29 cellular contexts compared by ENCODE assay signal in the genomic region with DNA sequence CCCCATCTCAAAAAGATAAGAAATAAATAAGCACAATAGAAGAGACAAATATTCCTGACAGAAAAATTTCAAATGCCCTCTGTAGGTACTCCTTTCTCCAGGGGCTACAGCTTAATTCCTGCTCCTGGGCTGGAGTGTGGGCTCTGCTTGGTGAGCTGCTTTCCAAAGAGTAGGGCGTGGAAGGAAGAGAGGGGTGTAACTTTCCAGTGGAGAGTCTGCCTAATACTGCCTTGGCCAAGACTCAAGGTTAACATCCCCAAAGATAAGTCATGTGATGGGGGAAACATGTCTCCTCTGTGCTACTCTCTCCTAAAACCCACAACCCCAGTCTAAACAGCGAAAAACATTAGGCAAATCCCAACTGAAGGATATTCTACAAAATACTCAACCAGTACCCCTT. TPM values are rescaled to one million over a fixed set of nuclear protein-coding genes. Genes with fewer than 3 reads are reported as not detected.
"Had no signal": no experiment of that assay in that cellular context is flagged by ENCODE, and none has a peak within 500 bp of the region (broad histone marks: within the 10 kb centered on the region; RNA-seq: fewer than 3 reads in every experiment).

No MANE protein-coding gene starts in this region.

- H3K27me3 ChIP-seq: stomach, suprapubic skin, testis, thyroid gland, tibial artery, tibial nerve, transverse colon, upper lobe of left lung, upper lobe of right lung, uterus, vagina had no signal

- H3K4me1 ChIP-seq: suprapubic skin, testis, thyroid gland, tibial artery, tibial nerve, upper lobe of left lung, upper lobe of right lung, uterus, vagina had no signal

- H3K36me3 Mint-ChIP-seq: stimulated activated effector memory CD8-positive, alpha-beta T cell treated with anti-CD3 and anti-CD28 coated beads, Interleukin-12 subunit alpha, Interleukin-12 subunit beta, amount 100 ng/mL, for 72 hours; stimulated activated memory B cell treated with anti-CD40 and anti-IgM and Interleukin-4, amounts not matched to agents 10 μg/mL and 1 μg/mL and 100 μg/mL, for 72 hours; stimulated activated naive B cell treated with anti-CD40 and anti-IgM and Interleukin-4, amounts not matched to agents 10 μg/mL and 1 μg/mL and 100 μg/mL, for 72 hours had no signal

- H3K27me3 Mint-ChIP-seq: type B pancreatic cell had no signal

- H3K27ac ChIP-seq: stomach, suprapubic skin, testis, thoracic aorta, thyroid gland, tibial artery, tibial nerve, transverse colon, upper lobe of left lung, upper lobe of right lung, uterus, vagina had no signal

- ATAC-seq: stimulated activated effector memory CD8-positive, alpha-beta T cell treated with anti-CD3 and anti-CD28 coated beads, Interleukin-12 subunit alpha, Interleukin-12 subunit beta, amount 100 ng/mL, for 72 hours; stimulated activated memory B cell treated with anti-CD40 and anti-IgM and Interleukin-4, amounts not matched to agents 10 μg/mL and 1 μg/mL and 100 μg/mL, for 72 hours; stimulated activated naive B cell treated with anti-CD40 and anti-IgM and Interleukin-4, amounts not matched to agents 10 μg/mL and 1 μg/mL and 100 μg/mL, for 72 hours; stimulated activated naive CD8-positive, alpha-beta T cell treated with anti-CD3 and anti-CD28 coated beads, Interleukin-15, amount 100 ng/mL, for 72 hours; stimulated activated naive CD8-positive, alpha-beta T cell treated with anti-CD3 and anti-CD28 coated beads, Interleukin-15, Interleukin-2, amounts not matched to agents 100 U/mL and 50 U/mL, for 24 hours; upper lobe of right lung had no signal

- H3K4me3 Mint-ChIP-seq: stimulated activated effector memory CD8-positive, alpha-beta T cell treated with anti-CD3 and anti-CD28 coated beads, Interleukin-12 subunit alpha, Interleukin-12 subunit beta, amount 100 ng/mL, for 72 hours; stimulated activated memory B cell treated with anti-CD40 and anti-IgM and Interleukin-4, amounts not matched to agents 10 μg/mL and 1 μg/mL and 100 μg/mL, for 72 hours; stimulated activated naive B cell treated with anti-CD40 and anti-IgM and Interleukin-4, amounts not matched to agents 10 μg/mL and 1 μg/mL and 100 μg/mL, for 72 hours; stimulated activated naive CD8-positive, alpha-beta T cell treated with anti-CD3 and anti-CD28 coated beads, Interleukin-15, amount 100 ng/mL, for 72 hours; stimulated activated naive CD8-positive, alpha-beta T cell treated with anti-CD3 and anti-CD28 coated beads, Interleukin-15, Interleukin-2, amounts not matched to agents 100 ng/mL and 50 ng/mL, for 24 hours; type B pancreatic cell had no signal

- H3K36me3 ChIP-seq: suprapubic skin, thoracic aorta, thyroid gland, tibial artery, tibial nerve, transverse colon, uterus, vagina had no signal

- H3K9me3 ChIP-seq: stomach, suprapubic skin, testis, thoracic aorta, thyroid gland, tibial artery, tibial nerve, transverse colon, upper lobe of left lung, upper lobe of right lung, uterus, vagina had no signal

- H3K27ac Mint-ChIP-seq: stimulated activated effector memory CD8-positive, alpha-beta T cell treated with anti-CD3 and anti-CD28 coated beads, Interleukin-12 subunit alpha, Interleukin-12 subunit beta, amount 100 ng/mL, for 72 hours; stimulated activated memory B cell treated with anti-CD40 and anti-IgM and Interleukin-4, amounts not matched to agents 10 μg/mL and 1 μg/mL and 100 μg/mL, for 72 hours; stimulated activated naive B cell treated with anti-CD40 and anti-IgM and Interleukin-4, amounts not matched to agents 10 μg/mL and 1 μg/mL and 100 μg/mL, for 72 hours; stimulated activated naive CD8-positive, alpha-beta T cell treated with anti-CD3 and anti-CD28 coated beads, Interleukin-15, amount 100 ng/mL, for 72 hours; stimulated activated naive CD8-positive, alpha-beta T cell treated with anti-CD3 and anti-CD28 coated beads, Interleukin-15, Interleukin-2, amounts not matched to agents 100 ng/mL and 50 ng/mL, for 24 hours; type B pancreatic cell had no signal

- H3K9me3 Mint-ChIP-seq: stimulated activated effector memory CD8-positive, alpha-beta T cell treated with anti-CD3 and anti-CD28 coated beads, Interleukin-12 subunit alpha, Interleukin-12 subunit beta, amount 100 ng/mL, for 72 hours; stimulated activated memory B cell treated with anti-CD40 and anti-IgM and Interleukin-4, amounts not matched to agents 10 μg/mL and 1 μg/mL and 100 μg/mL, for 72 hours; stimulated activated naive B cell treated with anti-CD40 and anti-IgM and Interleukin-4, amounts not matched to agents 10 μg/mL and 1 μg/mL and 100 μg/mL, for 72 hours; stimulated activated naive CD8-positive, alpha-beta T cell treated with anti-CD3 and anti-CD28 coated beads, Interleukin-15, amount 100 ng/mL, for 72 hours; stimulated activated naive CD8-positive, alpha-beta T cell treated with anti-CD3 and anti-CD28 coated beads, Interleukin-15, Interleukin-2, amounts not matched to agents 100 ng/mL and 50 ng/mL, for 24 hours; type B pancreatic cell had no signal

- H3K4me1 Mint-ChIP-seq: stimulated activated effector memory CD8-positive, alpha-beta T cell treated with anti-CD3 and anti-CD28 coated beads, Interleukin-12 subunit alpha, Interleukin-12 subunit beta, amount 100 ng/mL, for 72 hours; stimulated activated memory B cell treated with anti-CD40 and anti-IgM and Interleukin-4, amounts not matched to agents 10 μg/mL and 1 μg/mL and 100 μg/mL, for 72 hours; stimulated activated naive B cell treated with anti-CD40 and anti-IgM and Interleukin-4, amounts not matched to agents 10 μg/mL and 1 μg/mL and 100 μg/mL, for 72 hours; stimulated activated naive CD8-positive, alpha-beta T cell treated with anti-CD3 and anti-CD28 coated beads, Interleukin-15, amount 100 ng/mL, for 72 hours had no signal

- DNase-seq: stimulated activated CD4-positive, alpha-beta T cell treated with anti-CD3 and anti-CD28 coated beads, Interleukin-2, amount 100 ng/mL, for 48 hours; stimulated activated CD4-positive, alpha-beta T cell treated with anti-CD3 and anti-CD28 coated beads, Interleukin-4, amount 100 ng/mL, for 1 hour; stimulated activated CD4-positive, alpha-beta T cell treated with anti-CD3 and anti-CD28 coated beads, Interleukin-4, amount 100 ng/mL, for 24 hours; stimulated activated CD4-positive, alpha-beta T cell treated with anti-CD3 and anti-CD28 coated beads, Interleukin-4, amount 100 ng/mL, for 4 hours; stimulated activated CD8-positive, alpha-beta memory T cell treated with anti-CD3 and anti-CD28 coated beads, Interleukin-4, amount 100 ng/mL, for 48 hours; stimulated activated naive B cell treated with anti-CD40 and anti-IgM and Interleukin-4, amounts not matched to agents 10 μg/mL and 1 μg/mL and 100 μg/mL, for 72 hours; stimulated activated naive CD4-positive, alpha-beta T cell; stimulated activated naive CD4-positive, alpha-beta T cell treated with Interleukin-2 at 50 U/mL for 16 hours; stimulated activated naive CD8-positive, alpha-beta T cell treated with anti-CD3 and anti-CD28 coated beads, Interleukin-15, amount 100 ng/mL, for 72 hours; stimulated activated naive CD8-positive, alpha-beta T cell treated with anti-CD3 and anti-CD28 coated beads, Interleukin-15, Interleukin-2, amounts not matched to agents 100 U/mL and 50 U/mL, for 24 hours; stomach; substantia nigra; testis; thyroid gland; tibial artery; transverse colon; trophoblast cell; upper lobe of left lung; upper lobe of right lung; uterus had no signal

- FAIRE-seq: urothelium cell line had no signal

- H3K4me3 ChIP-seq: stomach, suprapubic skin, testis, thoracic aorta, thyroid gland, tibial artery, tibial nerve, transverse colon, upper lobe of left lung, upper lobe of right lung, uterus, vagina had no signal

RNA-seq across cellular contexts. Expression of a gene that starts 42.7 kb away (rescaled TPM):
- total RNA-seq: tibial nerve, vagina had no signal
